In genomic region chr17:32822996-32823395, GRCh38 we compare ENCODE assay signal across 9 cellular contexts. TPM values are rescaled to one million over a fixed set of nuclear protein-coding genes. Genes with fewer than 3 reads are reported as not detected.
DNase-seq lines count a peak whose midpoint lies in the region; ATAC-seq, FAIRE-seq and TF ChIP-seq lines count a peak whose summit lies in the region.
"Had no signal": no experiment of that assay in that cellular context is flagged by ENCODE, and none has a peak within 500 bp of the region (broad histone marks: within the 10 kb centered on the region; RNA-seq: fewer than 3 reads in every experiment).

No MANE protein-coding gene starts in this region.

- H3K27me3 Mint-ChIP-seq in activated T-cell treated with anti-CD3 and anti-CD28 coated beads, Interleukin-2, amount 50 U/mL, for 4 hours (ENCODE audit: low read depth) = peaks cover 26% of the 10 kb centered on the region
- H3K27me3 Mint-ChIP-seq in activated T-cell treated with anti-CD3 and anti-CD28 coated beads, Interleukin-2, amount 50 U/mL, for 72 hours (ENCODE audit: low read depth) = peaks cover 37% of the 10 kb centered on the region

- TF ChIP-seq CTCF in choroid plexus epithelial cell (conservative IDR thresholded peaks at IDR 0.05; ENCODE audit: low read depth, low read length) (no peak), HepG2 (CRISPR knock-in tag; IDR thresholded peaks at IDR 0.05) (no peak), upper lobe of left lung (IDR thresholded peaks at IDR 0.05) (no peak)

- no peak overlapping the region for H4K5ac ChIP-seq in mesendoderm (ENCODE audit: low read length)

- no peak overlapping the region for H3K23ac ChIP-seq in mesendoderm (ENCODE audit: low read length)

- no peak overlapping the region for H3K56ac ChIP-seq in mesendoderm (ENCODE audit: low read length)

- no peaks in the 10 kb centered on the region for H3K79me1 ChIP-seq in mesendoderm (ENCODE audit: low read length)

- no peak overlapping the region for H2BK120ac ChIP-seq in mesendoderm (ENCODE audit: low read depth, low read length)

- BruUV-seq in HepG2 (replicated peaks; lab: Mats Ljungman, UMichigan) = no TSS peak

- TF ChIP-seq EP300 in HepG2 (IDR thresholded peaks at IDR 0.05; ENCODE audit: low read depth in 2 of 2, low read length in 2 of 2) (no peak), HepG2 (CRISPR knock-in tag; IDR thresholded peaks at IDR 0.05; ENCODE audit: borderline replicate concordance) (no peak), upper lobe of left lung (IDR thresholded peaks at IDR 0.05) (no peak)

- peaks cover 6% of the 10 kb centered on the region for H3K4me1 ChIP-seq in HepG2 (ENCODE audit: insufficient read depth, low read length)
- H3K4me1 ChIP-seq in upper lobe of left lung = peaks cover 0 to 9% (median 1%) of the 10 kb centered on the region in 4 donors
- H3K4me1 ChIP-seq in mesendoderm (ENCODE audit: control insufficient read depth, low read depth, low read length) = no peaks in the 10 kb centered on the region

- peak overlapping the region; percentile 16 for H3K4me3 Mint-ChIP-seq in activated T-cell treated with anti-CD3 and anti-CD28 coated beads, Interleukin-2, amount 50 U/mL, for 4 hours
- H3K4me3 Mint-ChIP-seq in activated T-cell treated with anti-CD3 and anti-CD28 coated beads, Interleukin-2, amount 50 U/mL, for 72 hours = peak overlapping the region in 1 of 2 donors; percentile 33

- no peak overlapping the region for H3K27ac Mint-ChIP-seq in activated T-cell treated with anti-CD3 and anti-CD28 coated beads, Interleukin-2, amount 50 U/mL, for 72 hours

- H3K79me2 ChIP-seq in HepG2 (ENCODE audit: insufficient read depth, low read length) (no peaks in the 10 kb centered on the region), mesendoderm (ENCODE audit: control insufficient read depth, insufficient read depth, low read length) (no peaks in the 10 kb centered on the region)

- H3K9me3 ChIP-seq in HepG2 (ENCODE audit: low read length) = no peaks in the 10 kb centered on the region
- no peaks in the 10 kb centered on the region for H3K9me3 ChIP-seq in upper lobe of left lung

- in situ Hi-C loops in HepG2 (cut with HindIII; ENCODE audit: extremely low pct_ligation_motif_present, low pct_unique_long_range_greater_than_20kb) = no loop called here

- H3K27ac ChIP-seq in HepG2 (ENCODE audit: extremely low read length, insufficient read depth, low read length) (peak overlapping the region; percentile 9), upper lobe of left lung (no peak overlapping the region), mesendoderm (ENCODE audit: low read depth, low read length) (no peak overlapping the region)

- TF ChIP-seq RAD21 in HepG2 (CRISPR knock-in tag; IDR thresholded peaks at IDR 0.05) = no peak

- H3K4me2 ChIP-seq in HepG2 (ENCODE audit: low read depth, low read length) (peak overlapping the region; percentile 80), mesendoderm (ENCODE audit: low read length) (no peak overlapping the region)

- H4K20me1 ChIP-seq in HepG2 (ENCODE audit: insufficient read depth, low read length) = no peaks in the 10 kb centered on the region

- H3K27me3 ChIP-seq in HepG2 (ENCODE audit: control insufficient read depth in 1 of 2, insufficient read depth in 2 of 2, low read length in 2 of 2) (no peaks in the 10 kb centered on the region), upper lobe of left lung (no peaks in the 10 kb centered on the region), mesendoderm (ENCODE audit: insufficient read depth, low read length, poor library complexity) (no peaks in the 10 kb centered on the region)

- H3K36me3 Mint-ChIP-seq in activated T-cell treated with anti-CD3 and anti-CD28 coated beads, Interleukin-2, amount 50 U/mL, for 4 hours (ENCODE audit: insufficient read depth) = no peaks in the 10 kb centered on the region
- H3K36me3 Mint-ChIP-seq in activated T-cell treated with anti-CD3 and anti-CD28 coated beads, Interleukin-2, amount 50 U/mL, for 72 hours (ENCODE audit: insufficient read depth in 2 of 2) = no peaks in the 10 kb centered on the region

- WGBS in HepG2 (ENCODE audit: low lambda C conversion rate) = 38% methylated on average over 2 of the region's 2 CpGs
- WGBS in upper lobe of left lung, 2 donors = 59 to 69% methylated on average over 2 of the region's 2 CpGs
- WGBS in mesendoderm (ENCODE audit: extremely low coverage, insufficient coverage, low lambda C conversion rate) = no CpG with 5 or more reads among the region's 2 CpGs

- no peak overlapping the region for H2BK5ac ChIP-seq in mesendoderm (ENCODE audit: low read length)

- no peak for FAIRE-seq in HepG2 (lab: Jason Lieb, UNC)

- ATAC-seq in activated T-cell treated with anti-CD3 and anti-CD28 coated beads, Interleukin-2, amount 50 U/mL, for 4 hours = no peak
- no peak for ATAC-seq in activated T-cell treated with anti-CD3 and anti-CD28 coated beads, Interleukin-2, amount 50 U/mL, for 72 hours (replicated peaks in 1 of 2)
- ATAC-seq in HepG2 (no peak), upper lobe of left lung (ENCODE audit: low FRiP score in 2 of 2) (peak in 1 of 2 donors; percentile 50)

- H3K36me3 ChIP-seq in HepG2 (replicated peaks in 1 of 2; ENCODE audit: control insufficient read depth in 1 of 2, insufficient read depth in 2 of 2, low read length in 2 of 2) (no peaks in the 10 kb centered on the region), upper lobe of left lung (no peaks in the 10 kb centered on the region), mesendoderm (ENCODE audit: control insufficient read depth, insufficient read depth, low read length) (no peaks in the 10 kb centered on the region)

- POLR2A ChIA-PET in HepG2 (lab: Yijun Ruan, JAX) = no interaction called here

- H3K18ac ChIP-seq in mesendoderm (ENCODE audit: low read length) = no peak overlapping the region

- H3K4me1 Mint-ChIP-seq in activated T-cell treated with anti-CD3 and anti-CD28 coated beads, Interleukin-2, amount 50 U/mL, for 4 hours (ENCODE audit: low read depth) = peaks cover 4% of the 10 kb centered on the region
- peaks cover 10% of the 10 kb centered on the region for H3K4me1 Mint-ChIP-seq in activated T-cell treated with anti-CD3 and anti-CD28 coated beads, Interleukin-2, amount 50 U/mL, for 72 hours (ENCODE audit: low read depth)

- no peak overlapping the region for H2AK5ac ChIP-seq in mesendoderm (ENCODE audit: low read length)

- CTCF ChIA-PET in HepG2 (lab: Yijun Ruan, JAX; ENCODE audit: low intra/inter-chr PET ratio, low total read pairs) = no interaction called here

- H3K9me3 Mint-ChIP-seq in activated T-cell treated with anti-CD3 and anti-CD28 coated beads, Interleukin-2, amount 50 U/mL, for 4 hours = no peaks in the 10 kb centered on the region
- H3K9me3 Mint-ChIP-seq in activated T-cell treated with anti-CD3 and anti-CD28 coated beads, Interleukin-2, amount 50 U/mL, for 72 hours = no peaks in the 10 kb centered on the region

- H3K4me3 ChIP-seq in choroid plexus epithelial cell (ENCODE audit: low read depth, low read length) (no peak overlapping the region), HepG2 (replicated peaks in 1 of 3; ENCODE audit: insufficient read depth in 1 of 3, low read depth in 2 of 3, low read length in 3 of 3) (peak overlapping the region; percentile 50 to 69 (median 64)), upper lobe of left lung (peak overlapping the region in 3 of 4 donors; percentile 35 to 45 (median 39)), mesendoderm (ENCODE audit: low read length) (no peak overlapping the region)

- peak overlapping the region; percentile 78 for H2AFZ ChIP-seq in HepG2 (ENCODE audit: low read length)

- no peak overlapping the region for H3K4ac ChIP-seq in mesendoderm (ENCODE audit: low read depth, low read length)

- intact Hi-C loops in HepG2 (cut with micrococcal nuclease; ENCODE audit: unreplicated experiment) = no loop called here

- peak overlapping the region; percentile 60 for H3K9ac ChIP-seq in HepG2 (ENCODE audit: insufficient read depth, low read depth, low read length)
- no peak overlapping the region for H3K9ac ChIP-seq in mesendoderm (ENCODE audit: low read length)

- H4K8ac ChIP-seq in mesendoderm (ENCODE audit: low read depth, low read length) = no peak overlapping the region

- DNase-seq in activated T-cell treated with anti-CD3 and anti-CD28 coated beads, Interleukin-2, amount 50 U/mL, for 4 hours = no peak
- no peak for DNase-seq in activated T-cell treated with anti-CD3 and anti-CD28 coated beads, Interleukin-2, amount 50 U/mL, for 72 hours
- DNase-seq in choroid plexus epithelial cell (ENCODE audit: low read depth) (peak; percentile 13), HepG2 (ENCODE audit: low spot score) (no peak), upper lobe of left lung (no peak), mesendoderm (no peak), NCI-H1105 (lab: John Stamatoyannopoulos, UW) (no peak), COLO829 (ENCODE audit: low spot score) (no peak)
- DNase-seq: KBM-7 had no signal

- H2BK15ac ChIP-seq in mesendoderm (replicated peaks; ENCODE audit: low read depth) = no peak overlapping the region

- no peak for TF ChIP-seq POLR2A in HepG2 (IDR thresholded peaks at IDR 0.05; ENCODE audit: insufficient read depth in 1 of 2, low read depth in 2 of 2, low read length in 2 of 2)
- TF ChIP-seq POLR2A in upper lobe of left lung (IDR thresholded peaks at IDR 0.05) = no peak

RNA-seq across cellular contexts. Expression of gene MYO1D, which starts 53.9 kb away (rescaled TPM):
- 10 to 100 TPM in 2 of 3 donors, 1 to 10 TPM in 1; 8.5 to 14.6 (median 10.6) TPM for total RNA-seq in activated T-cell treated with anti-CD3 and anti-CD28 coated beads, Interleukin-2, amount 50 U/mL, for 4 hours
- total RNA-seq in activated T-cell treated with anti-CD3 and anti-CD28 coated beads, Interleukin-2, amount 50 U/mL, for 72 hours = 10 to 100 TPM; 14.7 to 22.6 TPM
- total RNA-seq in HepG2 (2016; rRNA removed; fragmentation: Illumina TruSeq; extraction: Trizol) (13.2 and 15.4 TPM in 2 replicates), upper lobe of left lung (100 to 1,000 TPM in 3 of 6 donors, 10 to 100 TPM in 3; 63.0 to 139 (median 91.9) TPM)
- 3.0 and 3.6 TPM in 2 replicates for total RNA-seq in HepG2 (2016; cell fraction: cytosol; rRNA removed; fragmentation: Illumina TruSeq; extraction: Trizol; ENCODE audit: low read depth)
- total RNA-seq in HepG2 (2016; cell fraction: insoluble cytoplasmic fraction; rRNA removed; fragmentation: Illumina TruSeq; extraction: Trizol) = 12.4 and 13.8 TPM in 2 replicates
- 5.7 and 6.1 TPM in 2 replicates for total RNA-seq in HepG2 (2016; cell fraction: membrane; rRNA removed; fragmentation: Illumina TruSeq; extraction: Trizol)
- 14.8 and 18.3 TPM in 2 replicates for total RNA-seq in HepG2 (2016; cell fraction: nucleus; rRNA removed; fragmentation: Illumina TruSeq; extraction: Trizol)
- 17.3 and 19.7 TPM in 2 replicates for polyA plus RNA-seq in HepG2 (2011; rRNA removed)
- 15.1 and 24.7 TPM in 2 replicates for polyA plus RNA-seq in HepG2 (2011; cell fraction: cytosol; rRNA removed)
- polyA plus RNA-seq in HepG2 (2011; cell fraction: nucleus; rRNA removed) = 8.8 and 9.9 TPM in 2 replicates
- polyA plus RNA-seq in HepG2 (2012) = 21.0 and 26.3 TPM in 2 replicates
- polyA plus RNA-seq in HepG2 (2016; cell fraction: cytosol; fragmentation: Illumina TruSeq; extraction: Trizol; ENCODE audit: low read depth) = 0.91 and 1.2 TPM in 2 replicates
- polyA plus RNA-seq in HepG2 (2016; cell fraction: insoluble cytoplasmic fraction; fragmentation: Illumina TruSeq; extraction: Trizol; ENCODE audit: low read depth) = 11.4 and 15.7 TPM in 2 replicates
- polyA plus RNA-seq in HepG2 (2016; cell fraction: membrane; fragmentation: Illumina TruSeq; extraction: Trizol; ENCODE audit: low read depth) = 2.9 and 3.4 TPM in 2 replicates
- 8.9 and 12.3 TPM in 2 replicates for polyA plus RNA-seq in HepG2 (2016; cell fraction: nucleus; fragmentation: Illumina TruSeq; extraction: Trizol; ENCODE audit: insufficient read depth, low read depth)
- polyA minus RNA-seq in HepG2 (2011; rRNA and poly(A)+ RNA removed; ENCODE audit: low replicate concordance) = 1.8 and 19.9 TPM in 2 replicates
- polyA minus RNA-seq in HepG2 (2011; cell fraction: cytosol; rRNA and poly(A)+ RNA removed) = 24.6 and 25.3 TPM in 2 replicates
- 44.4 and 61.9 TPM in 2 replicates for polyA minus RNA-seq in HepG2 (2011; cell fraction: nucleus; rRNA and poly(A)+ RNA removed)
- polyA plus RNA-seq in mesendoderm (2013, experiment 1 of 2) = 15.4 TPM
- 15.7 TPM for polyA plus RNA-seq in mesendoderm (2013, experiment 2 of 2)

Comparison
In these comparisons a context has a peak if more than half of its experiments do, and no peak if none do; other contexts are left out.
1. H3K4me3 ChIP-seq: peak in HepG2 (3 of 3) and upper lobe of left lung (3 of 4); none in choroid plexus epithelial cell (single experiment) and mesendoderm (single experiment).